9 cellular contexts compared by ENCODE assay signal in the genomic region with DNA sequence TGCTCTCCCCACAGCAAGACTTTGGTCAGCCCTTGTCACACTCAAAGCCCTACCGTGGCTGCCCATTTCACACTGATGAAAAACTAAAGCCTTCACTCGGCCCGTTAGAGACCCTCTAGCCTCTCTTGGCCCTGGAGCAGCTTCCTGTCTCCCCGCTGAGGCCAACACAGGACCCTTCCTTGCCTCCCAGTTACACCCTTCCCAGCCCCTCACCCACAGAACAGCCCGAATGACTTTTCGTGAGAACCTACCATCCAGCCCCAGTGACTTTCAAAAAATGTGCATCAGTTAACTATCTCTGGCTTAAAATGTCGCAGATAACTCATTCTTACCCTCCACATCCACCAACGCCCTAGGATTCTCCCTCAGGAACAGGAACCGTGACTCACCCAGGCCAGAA. TPM values are rescaled to one million over a fixed set of nuclear protein-coding genes. Genes with fewer than 3 reads are reported as not detected.
DNase-seq lines count a peak whose midpoint lies in the region; ATAC-seq and TF ChIP-seq lines count a peak whose summit lies in the region.
"Had no signal": no experiment of that assay in that cellular context is flagged by ENCODE, and none has a peak within 500 bp of the region (broad histone marks: within the 10 kb centered on the region; RNA-seq: fewer than 3 reads in every experiment).

No MANE protein-coding gene starts in this region.

- DNase-seq in cardiac muscle cell (ENCODE audit: low read depth in 1 of 2, low spot score in 1 of 2): no peak
- no peak for DNase-seq in Right ventricle myocardium superior
- no peak for DNase-seq in T-helper 2 cell treated with Interferon-gamma antibody and Interleukin-4, amounts not matched to agents 5 μg/mL and 100 μg/mL, for 36 hours (ENCODE audit: low spot score)
- DNase-seq in glutamatergic neuron: no peak
- DNase-seq in type B pancreatic cell (ENCODE audit: extremely low spot score, unreplicated experiment): no peak
- DNase-seq in midbrain (lab: John Stamatoyannopoulos, UW): no peak
- DNase-seq in activated CD8-positive, alpha-beta memory T cell treated with anti-CD3 and anti-CD28 coated beads, Interleukin-2, amount 50 U/mL, for 4 hours: no peak

- H3K4me1 Mint-ChIP-seq in T-helper 2 cell treated with Interferon-gamma antibody and Interleukin-4, amounts not matched to agents 5 μg/mL and 100 μg/mL, for 36 hours (ENCODE audit: low read depth): peaks cover 5% of the 10 kb centered on the region
- H3K4me1 Mint-ChIP-seq in glutamatergic neuron (ENCODE audit: low read depth, unreplicated experiment): no peaks in the 10 kb centered on the region
- H3K4me1 Mint-ChIP-seq in type B pancreatic cell (ENCODE audit: unreplicated experiment): no peaks in the 10 kb centered on the region

- no peaks in the 10 kb centered on the region for H3K4me1 ChIP-seq in cardiac muscle cell (ENCODE audit: low read depth)
- H3K4me1 ChIP-seq: Peyer's patch had no signal

- H3K27me3 ChIP-seq in cardiac muscle cell: no peaks in the 10 kb centered on the region
- H3K27me3 ChIP-seq: Peyer's patch had no signal

- H3K4me3 Mint-ChIP-seq in T-helper 2 cell treated with Interferon-gamma antibody and Interleukin-4, amounts not matched to agents 5 μg/mL and 100 μg/mL, for 36 hours: peak overlapping the region; percentile 91
- H3K4me3 Mint-ChIP-seq in glutamatergic neuron (ENCODE audit: unreplicated experiment) (peak overlapping the region; percentile 74), type B pancreatic cell (peak overlapping the region; percentile 92)

- peak overlapping the region; percentile 51 for H3K27ac Mint-ChIP-seq in T-helper 2 cell treated with Interferon-gamma antibody and Interleukin-4, amounts not matched to agents 5 μg/mL and 100 μg/mL, for 36 hours
- H3K27ac Mint-ChIP-seq in glutamatergic neuron (ENCODE audit: unreplicated experiment) (peak overlapping the region; percentile 25), type B pancreatic cell (no peak overlapping the region)

- no peaks in the 10 kb centered on the region for H3K36me3 ChIP-seq in cardiac muscle cell
- H3K36me3 ChIP-seq: Peyer's patch had no signal

- no peaks in the 10 kb centered on the region for H3K27me3 Mint-ChIP-seq in T-helper 2 cell treated with Interferon-gamma antibody and Interleukin-4, amounts not matched to agents 5 μg/mL and 100 μg/mL, for 36 hours (ENCODE audit: low read depth)
- H3K27me3 Mint-ChIP-seq in glutamatergic neuron (ENCODE audit: unreplicated experiment): peaks cover 5% of the 10 kb centered on the region
- no peaks in the 10 kb centered on the region for H3K27me3 Mint-ChIP-seq in type B pancreatic cell

- H3K27ac ChIP-seq in cardiac muscle cell: peak overlapping the region; percentile 68

- no peaks in the 10 kb centered on the region for H3K9me3 ChIP-seq in cardiac muscle cell (ENCODE audit: low read depth)
- H3K9me3 ChIP-seq: Peyer's patch had no signal

- peaks cover 5% of the 10 kb centered on the region for H3K36me3 Mint-ChIP-seq in T-helper 2 cell treated with Interferon-gamma antibody and Interleukin-4, amounts not matched to agents 5 μg/mL and 100 μg/mL, for 36 hours (ENCODE audit: low read depth)
- H3K36me3 Mint-ChIP-seq in glutamatergic neuron (ENCODE audit: unreplicated experiment): peaks cover 5% of the 10 kb centered on the region
- no peaks in the 10 kb centered on the region for H3K36me3 Mint-ChIP-seq in type B pancreatic cell

- no peak overlapping the region for H3K4me3 ChIP-seq in cardiac muscle cell

- ATAC-seq in Right ventricle myocardium superior (ENCODE audit: poor library complexity) (no peak), GM21723 (IDR thresholded peaks at IDR 0.05; ENCODE audit: unreplicated experiment) (no peak)

- no peaks in the 10 kb centered on the region for H3K9me3 Mint-ChIP-seq in T-helper 2 cell treated with Interferon-gamma antibody and Interleukin-4, amounts not matched to agents 5 μg/mL and 100 μg/mL, for 36 hours
- H3K9me3 Mint-ChIP-seq in glutamatergic neuron (ENCODE audit: unreplicated experiment) (peaks cover 3% of the 10 kb centered on the region), type B pancreatic cell (peaks cover 8% of the 10 kb centered on the region)

- intact Hi-C loops in Right ventricle myocardium superior (cut with DNase I): no loop called here

- TF ChIP-seq CTCF in cardiac muscle cell (IDR thresholded peaks at IDR 0.05; ENCODE audit: low read depth, low read length): no peak
- no peak for TF ChIP-seq CTCF in glutamatergic neuron (IDR thresholded peaks at IDR 0.05; ENCODE audit: partially characterized antibody, unreplicated experiment)
- TF ChIP-seq CTCF in type B pancreatic cell (conservative IDR thresholded peaks at IDR 0.05): no peak

RNA-seq across cellular contexts. Expression of a gene that starts 0.8 kb away (rescaled TPM):
- total RNA-seq in cardiac muscle cell (9.6 and 10.4 TPM in 2 replicates), Right ventricle myocardium superior (16.3 TPM), glutamatergic neuron (ENCODE audit: unreplicated experiment) (30.4 TPM), type B pancreatic cell (ENCODE audit: low replicate concordance) (11.6 and 25.1 TPM in 2 replicates)
- 18.3 and 20.3 TPM in 2 replicates for polyA plus RNA-seq in cardiac muscle cell

RNA-seq across cellular contexts. Expression of a gene that starts 36.2 kb away (rescaled TPM):
- total RNA-seq in cardiac muscle cell: 602 and 938 TPM in 2 replicates
- 1,198 and 1,568 TPM in 2 replicates for polyA plus RNA-seq in cardiac muscle cell
- 407 TPM for total RNA-seq in Right ventricle myocardium superior
- 263 TPM for total RNA-seq in glutamatergic neuron (ENCODE audit: unreplicated experiment)
- 203 and 228 TPM in 2 replicates for total RNA-seq in type B pancreatic cell (ENCODE audit: low replicate concordance)
